In the genomic region with DNA sequence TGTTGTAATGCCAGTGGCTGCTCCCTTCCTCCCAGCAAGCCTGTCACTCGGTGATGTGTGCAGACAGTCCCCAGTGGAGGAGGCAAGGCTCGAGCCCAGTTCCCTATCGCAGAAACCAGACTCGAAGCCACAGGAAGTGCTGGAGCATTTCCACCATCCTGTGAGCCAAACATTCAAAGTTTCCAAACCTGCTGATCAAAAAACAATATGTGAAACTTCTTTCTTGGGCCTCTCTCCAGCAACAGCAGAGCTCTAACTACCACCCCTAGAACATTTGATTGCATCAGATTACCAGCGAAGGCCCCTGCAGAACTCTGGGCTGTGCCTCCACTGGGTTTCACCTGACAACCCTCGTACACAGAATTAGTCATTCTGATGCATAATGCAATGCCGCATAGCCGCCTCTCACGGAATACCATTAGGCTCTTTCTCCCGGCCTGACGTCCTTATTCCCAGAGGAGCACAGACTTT, we compare ENCODE assay signal across 8 cellular contexts.
DNase-seq lines count a peak whose midpoint lies in the region; ATAC-seq and TF ChIP-seq lines count a peak whose summit lies in the region.

No MANE protein-coding gene starts in this region.

- H3K79me2 ChIP-seq in H9 (ENCODE audit: insufficient read depth, low read length): no peaks in the 10 kb centered on the region

- no peak overlapping the region for H3K4me3 Mint-ChIP-seq in H9
- peak overlapping the region; percentile 38 for H3K4me3 Mint-ChIP-seq in MCF 10A (ENCODE audit: unreplicated experiment)
- H3K4me3 Mint-ChIP-seq in glutamatergic neuron (ENCODE audit: unreplicated experiment): no peak overlapping the region

- H3K36me3 Mint-ChIP-seq in H9 (ENCODE audit: insufficient read depth in 1 of 3, low read depth in 3 of 3): peaks cover 0 to 2% (median 0%) of the 10 kb centered on the region in 3 experiments; a peak in 1 of 7 replicates
- no peaks in the 10 kb centered on the region for H3K36me3 Mint-ChIP-seq in MCF 10A (ENCODE audit: insufficient read depth, unreplicated experiment)
- peaks cover 5% of the 10 kb centered on the region for H3K36me3 Mint-ChIP-seq in glutamatergic neuron (ENCODE audit: unreplicated experiment)

- H3K18ac ChIP-seq in H9 (ENCODE audit: insufficient read length, low read depth, low read length): no peak overlapping the region

- H2BK15ac ChIP-seq in H9 (ENCODE audit: low read depth, low read length): no peak overlapping the region

- CTCF ChIA-PET in MCF 10A (lab: Yijun Ruan, JAX): interaction anchor here (0.6 to 2.0 kb wide), 4 partner anchors 115 to 136 kb away, joined by 3 to 6 read pairs (median 4); no protein-coding TSS in a partner anchor

- H3K9me3 Mint-ChIP-seq in H9: no peaks in the 10 kb centered on the region
- H3K9me3 Mint-ChIP-seq in MCF 10A (ENCODE audit: unreplicated experiment): no peaks in the 10 kb centered on the region
- no peaks in the 10 kb centered on the region for H3K9me3 Mint-ChIP-seq in glutamatergic neuron (ENCODE audit: unreplicated experiment)

- DNase-seq in H9: no peak
- peak; percentile 9 for DNase-seq in SW480 (ENCODE audit: low spot score)
- DNase-seq in MCF 10A (ENCODE audit: unreplicated experiment): peak; percentile 91
- peak; percentile 75 to 81 (median 76) for DNase-seq in right lobe of liver
- peak; percentile 18 to 39 for DNase-seq in stimulated activated CD8-positive, alpha-beta memory T cell treated with anti-CD3 and anti-CD28 coated beads, Interleukin-7, amount 100 ng/mL, for 4 hours (ENCODE audit: low read depth in 2 of 2)
- no peak for DNase-seq in glutamatergic neuron
- no peak for DNase-seq in NCI-H2196 treated with DMSO at 0.1 percent for 48 hours (lab: John Stamatoyannopoulos, UW; ENCODE audit: unreplicated experiment)
- DNase-seq in NCI-H524 treated with DMSO at 0.1 percent for 48 hours (lab: John Stamatoyannopoulos, UW): no peak

- no peak overlapping the region for H2BK5ac ChIP-seq in H9 (ENCODE audit: insufficient read length, low read length)

- H3K23ac ChIP-seq in H9 (ENCODE audit: insufficient read length, low read depth, low read length): no peak overlapping the region

- H3K4ac ChIP-seq in H9 (ENCODE audit: low read depth, low read length): no peak overlapping the region

- no peaks in the 10 kb centered on the region for H3K23me2 ChIP-seq in H9 (ENCODE audit: insufficient read length, low read depth, low read length, poor library complexity, severe bottlenecking)

- H4K8ac ChIP-seq in H9 (replicated peaks; ENCODE audit: insufficient read length, low read depth, low read length): no peak overlapping the region

- no peak overlapping the region for H2BK12ac ChIP-seq in H9 (ENCODE audit: insufficient read length, low read depth, low read length)

- no peak overlapping the region for H4K5ac ChIP-seq in H9 (ENCODE audit: insufficient read length, low read depth, low read length)

- no peak overlapping the region for H3T11ph ChIP-seq in H9 (ENCODE audit: low read length)

- no peak overlapping the region for H2AK5ac ChIP-seq in H9 (ENCODE audit: insufficient read length, low read length)

- no peaks in the 10 kb centered on the region for H4K20me1 ChIP-seq in H9 (ENCODE audit: control insufficient read depth, insufficient read depth, insufficient read length)

- BruUV-seq in MCF 10A (replicated peaks; lab: Mats Ljungman, UMichigan): no TSS peak

- H3K4me2 ChIP-seq in H9 (ENCODE audit: insufficient read depth, insufficient read length, low read length): no peak overlapping the region

- no peak overlapping the region for H4K91ac ChIP-seq in H9 (ENCODE audit: insufficient read length, low read depth, low read length)

- H2BK120ac ChIP-seq in H9 (ENCODE audit: low read depth, low read length, poor library complexity, severe bottlenecking): no peak overlapping the region

- no peak overlapping the region for H3K14ac ChIP-seq in H9 (ENCODE audit: insufficient read depth, low read length)

- H3K27ac Mint-ChIP-seq in H9 (peak overlapping the region in 2 of 3 experiments; percentile 42 to 74; a peak in 4 of 7 replicates), MCF 10A (ENCODE audit: low read depth, unreplicated experiment) (peak overlapping the region; percentile 88), glutamatergic neuron (ENCODE audit: unreplicated experiment) (no peak overlapping the region)

- no peaks in the 10 kb centered on the region for H3K36me3 ChIP-seq in right lobe of liver

- no CpG with 5 or more reads among the region's 11 CpGs for WGBS in H9 (ENCODE audit: extremely low coverage, insufficient read length, low lambda C conversion rate)
- WGBS in right lobe of liver (ENCODE audit: insufficient coverage, low coverage, low lambda C conversion rate, missing lambda C conversion rate): 29% methylated on average over 8 of the region's 11 CpGs

- no peak for TF ChIP-seq POLR2A in right lobe of liver (IDR thresholded peaks at IDR 0.05)

- H2BK20ac ChIP-seq in H9 (ENCODE audit: low read depth, low read length, poor library complexity, severe bottlenecking): no peak overlapping the region

- TF ChIP-seq CTCF in H9 (conservative IDR thresholded peaks at IDR 0.05) (no peak), MCF 10A (IDR thresholded peaks at IDR 0.05; ENCODE audit: unreplicated experiment) (no peak), right lobe of liver (IDR thresholded peaks at IDR 0.05) (no peak), glutamatergic neuron (IDR thresholded peaks at IDR 0.05; ENCODE audit: partially characterized antibody, unreplicated experiment) (no peak)

- H3K4me1 Mint-ChIP-seq in H9 (peaks cover 24 to 30% of the 10 kb centered on the region in 2 experiments), MCF 10A (ENCODE audit: insufficient read depth, unreplicated experiment) (peaks cover 17% of the 10 kb centered on the region), glutamatergic neuron (ENCODE audit: low read depth, unreplicated experiment) (peaks cover 30% of the 10 kb centered on the region)

- ATAC-seq in right lobe of liver: peak; percentile 89 to 95 (median 92)

- intact Hi-C loops in MCF 10A (cut with micrococcal nuclease) (loop anchor here (5.0 kb wide), 1 partner anchor 117 kb away; no protein-coding TSS in a partner anchor), right lobe of liver (cut with DNase I) (no loop called here)

- no peak overlapping the region for H2AFZ ChIP-seq in H9 (ENCODE audit: low read length)

- no peaks in the 10 kb centered on the region for H3K79me1 ChIP-seq in H9 (ENCODE audit: insufficient read depth, low read depth, low read length, poor library complexity, severe bottlenecking)

- H3K27me3 ChIP-seq in H9 (ENCODE audit: insufficient read depth, low read length) (no peaks in the 10 kb centered on the region), right lobe of liver (no peaks in the 10 kb centered on the region)

- H3K27ac ChIP-seq in H9 (ENCODE audit: insufficient read length, low read depth, low read length) (no peak overlapping the region), right lobe of liver (peak overlapping the region; percentile 49 to 63 (median 56))

- H3K9ac ChIP-seq in H9 (ENCODE audit: extremely low read depth, insufficient read length, low read length): no peak overlapping the region

- POLR2A ChIA-PET in MCF 10A (lab: Yijun Ruan, JAX): interaction anchor here (0.7 kb wide), 1 partner anchor 10 kb away, joined by 3 read pairs; no protein-coding TSS in a partner anchor

- no peak overlapping the region for H3K56ac ChIP-seq in H9 (ENCODE audit: insufficient read length, low read depth, low read length)

- H3K4me1 ChIP-seq in H9 (ENCODE audit: insufficient read depth, low read length) (0 out of 2 replicates have a peak, but pooled peaks cover 2% of the 10 kb centered on the region), right lobe of liver (peaks cover 0 to 28% (median 7%) of the 10 kb centered on the region in 4 donors)

- H3K27me3 Mint-ChIP-seq in H9 (ENCODE audit: low read depth): no peaks in the 10 kb centered on the region
- H3K27me3 Mint-ChIP-seq in MCF 10A (ENCODE audit: insufficient read depth, unreplicated experiment): no peaks in the 10 kb centered on the region
- H3K27me3 Mint-ChIP-seq in glutamatergic neuron (ENCODE audit: unreplicated experiment): no peaks in the 10 kb centered on the region

- no peak overlapping the region for H3K4me3 ChIP-seq in right lobe of liver

- H3K9me3 ChIP-seq in H9 (ENCODE audit: control insufficient read depth, low read depth, low read length) (no peaks in the 10 kb centered on the region), right lobe of liver (no peaks in the 10 kb centered on the region)

Comparison
In these comparisons a context has a peak if more than half of its experiments do, and no peak if none do; other contexts are left out.
1. DNase-seq: peak in SW480 (single experiment), MCF 10A (single experiment), right lobe of liver (3 of 3) and stimulated activated CD8-positive, alpha-beta memory T cell treated with anti-CD3 and anti-CD28 coated beads, Interleukin-7, amount 100 ng/mL, for 4 hours (2 of 2); none in H9 (single experiment), glutamatergic neuron (single experiment), NCI-H2196 treated with DMSO at 0.1 percent for 48 hours (single experiment) and NCI-H524 treated with DMSO at 0.1 percent for 48 hours (single experiment).